Comparison of ENCODE assay signal across 11 cellular contexts in genomic region chr10:104307576-104308438, GRCh38. TPM values are rescaled to one million over a fixed set of nuclear protein-coding genes. Genes with fewer than 3 reads are reported as not detected.
DNase-seq lines count a peak whose midpoint lies in the region; ATAC-seq and TF ChIP-seq lines count a peak whose summit lies in the region.
"Had no signal": no experiment of that assay in that cellular context is flagged by ENCODE, and none has a peak within 500 bp of the region (broad histone marks: within the 10 kb centered on the region; RNA-seq: fewer than 3 reads in every experiment).

No MANE protein-coding gene starts in this region.

- no TSS peak for BruUV-seq in IMR-90 (replicated peaks; lab: Mats Ljungman, UMichigan)

- ATAC-seq in IMR-90 (ENCODE audit: low read depth) (no peak), naive B cell (ENCODE audit: low read depth in 2 of 2) (no peak), GM21367 (IDR thresholded peaks at IDR 0.05; ENCODE audit: unreplicated experiment) (no peak), HG02588 (IDR thresholded peaks at IDR 0.05; ENCODE audit: unreplicated experiment) (no peak), HG02571 (IDR thresholded peaks at IDR 0.05; ENCODE audit: unreplicated experiment) (no peak)
- ATAC-seq: right lobe of liver had no signal

- H3K27me3 Mint-ChIP-seq in naive B cell, result no peaks in the 10 kb centered on the region

- intact Hi-C loops in IMR-90 (cut with micrococcal nuclease), result no loop called here

- WGBS in IMR-90 (ENCODE audit: extremely low coverage in 2 of 2, insufficient read length in 1 of 2), 2 experiments, result 90% methylated on average over 3 of the region's 10 CpGs; no CpG with 5 or more reads in 1 of the 2 experiments

- peaks cover 31% of the 10 kb centered on the region for H3K36me3 ChIP-seq in BLaER1
- peaks cover 19% of the 10 kb centered on the region for H3K36me3 ChIP-seq in IMR-90 (ENCODE audit: control insufficient read depth, insufficient read depth, low read length)
- H3K36me3 ChIP-seq in brain microvascular endothelial cell (replicated peaks), result peaks cover 43% of the 10 kb centered on the region

- H3K4ac ChIP-seq in IMR-90 (ENCODE audit: low read depth, low read length), result no peak overlapping the region; the same call in 1 of the 2 replicates

- H2AK9ac ChIP-seq in IMR-90 (replicated peaks; ENCODE audit: low read depth, low read length, poor library complexity), result no peak overlapping the region

- no peak overlapping the region for H3K56ac ChIP-seq in IMR-90 (ENCODE audit: extremely low read depth, insufficient read depth, low read length)

- TF ChIP-seq RAD21 in IMR-90 (IDR thresholded peaks at IDR 0.05; ENCODE audit: low read length), result no peak

- H3K9ac ChIP-seq in BLaER1 (no peak overlapping the region), IMR-90 (ENCODE audit: low read depth, low read length) (no peak overlapping the region)

- H2BK5ac ChIP-seq in IMR-90 (ENCODE audit: low read depth, low read length, poor library complexity, severe bottlenecking), result no peak overlapping the region

- H3K36me3 Mint-ChIP-seq in naive B cell, result no peaks in the 10 kb centered on the region

- no peak overlapping the region for H4K5ac ChIP-seq in IMR-90 (ENCODE audit: low read depth, low read length)

- H3K27me3 ChIP-seq in BLaER1, result no peaks in the 10 kb centered on the region
- no peaks in the 10 kb centered on the region for H3K27me3 ChIP-seq in IMR-90 (ENCODE audit: control insufficient read depth, insufficient read depth, low read length)
- no peaks in the 10 kb centered on the region for H3K27me3 ChIP-seq in brain microvascular endothelial cell (replicated peaks)
- H3K27me3 ChIP-seq: right lobe of liver, testis had no signal

- H4K20me1 ChIP-seq in BLaER1, result peaks cover 56% of the 10 kb centered on the region
- H4K20me1 ChIP-seq in IMR-90 (ENCODE audit: insufficient read depth, low read length), result peaks cover 22% of the 10 kb centered on the region

- no peak overlapping the region for H4K8ac ChIP-seq in IMR-90 (ENCODE audit: low read depth in 2 of 2, low read length in 2 of 2)

- peaks cover 17 to 71% of the 10 kb centered on the region in 2 experiments for H3K79me1 ChIP-seq in IMR-90 (ENCODE audit: low read depth in 1 of 2, low read length in 2 of 2)

- H3K18ac ChIP-seq in IMR-90 (ENCODE audit: low read depth, low read length), result no peak overlapping the region

- H2BK20ac ChIP-seq in IMR-90 (ENCODE audit: low read depth, low read length), result no peak overlapping the region

- H3K4me1 Mint-ChIP-seq in naive B cell, result peaks cover 31 to 42% (median 33%) of the 10 kb centered on the region in 3 donors

- H2BK120ac ChIP-seq in IMR-90 (ENCODE audit: low read depth, low read length), result no peak overlapping the region

- TF ChIP-seq POLR2A in IMR-90 (IDR thresholded peaks at IDR 0.05; ENCODE audit: low read depth, low read length), result no peak

- POLR2A ChIA-PET in IMR-90 (lab: Charles Lee; ENCODE audit: unreplicated experiment), result no interaction called here

- DNase-seq in IMR-90 (no peak), brain microvascular endothelial cell (peak; percentile 28), naive B cell (no peak), RKO (ENCODE audit: low spot score) (no peak)
- DNase-seq: NCI-H2171 treated with DMSO at 0.1 percent for 48 hours, right lobe of liver, testis had no signal

- no peak overlapping the region for H2BK15ac ChIP-seq in IMR-90 (ENCODE audit: low read depth, low read length)

- no peaks in the 10 kb centered on the region for H3K9me3 Mint-ChIP-seq in naive B cell

- H3K4me2 ChIP-seq in BLaER1 (peak overlapping the region; percentile 14; the same call in 1 of the 2 replicates), IMR-90 (ENCODE audit: low read depth, low read length) (no peak overlapping the region)

- dilution Hi-C loops in IMR-90 (cut with HindIII; ENCODE audit: low sequenced_read_pairs, unreplicated experiment), result no loop called here

- H3K27ac ChIP-seq in BLaER1, result no peak overlapping the region
- H3K27ac ChIP-seq in IMR-90 (ENCODE audit: insufficient read depth, low read length), result no peak overlapping the region
- H3K27ac ChIP-seq in brain microvascular endothelial cell, result peak overlapping the region; percentile 4
- H3K27ac ChIP-seq: right lobe of liver, testis had no signal

- H3K4me1 ChIP-seq in BLaER1, result peaks cover 37% of the 10 kb centered on the region
- peaks cover 21% of the 10 kb centered on the region for H3K4me1 ChIP-seq in IMR-90 (ENCODE audit: control insufficient read depth, insufficient read depth, low read length)

- no peak overlapping the region for H3K4me3 Mint-ChIP-seq in naive B cell

- H3K9me1 ChIP-seq in IMR-90 (ENCODE audit: insufficient read depth, low read length), result peaks cover 34% of the 10 kb centered on the region

- 0 out of 2 replicates have a peak overlapping the region, but pooled peaks have one; percentile 40 for H3K23ac ChIP-seq in IMR-90 (ENCODE audit: low read depth, low read length)

- in situ Hi-C loops in IMR-90 (cut with MboI; ENCODE audit: low sequenced_read_pairs) (no loop called here), brain microvascular endothelial cell (cut with HindIII; ENCODE audit: low pct_ligation_motif_present, low sequenced_read_pairs) (no loop called here)

- H3K9me3 ChIP-seq in BLaER1, result peaks cover 8% of the 10 kb centered on the region
- H3K9me3 ChIP-seq in IMR-90 (ENCODE audit: control insufficient read depth, insufficient read depth, low read length), result no peaks in the 10 kb centered on the region
- H3K9me3 ChIP-seq: right lobe of liver, testis had no signal

- H3K4me3 ChIP-seq in BLaER1 (no peak overlapping the region), IMR-90 (ENCODE audit: insufficient read depth, low read depth, low read length) (no peak overlapping the region), brain microvascular endothelial cell (ENCODE audit: low read depth, low read length) (no peak overlapping the region)
- H3K4me3 ChIP-seq: right lobe of liver, testis had no signal

- no peak overlapping the region; the same call in 1 of the 2 replicates for H4K91ac ChIP-seq in IMR-90 (ENCODE audit: insufficient read depth, low read depth, low read length)

- peak overlapping the region; percentile 57 to 92 (median 82) for H3K27ac Mint-ChIP-seq in naive B cell

- H3K14ac ChIP-seq in IMR-90 (replicated peaks; ENCODE audit: low read depth, low read length), result peak overlapping the region; percentile 30; the same call in 1 of the 2 replicates

- no peak for TF ChIP-seq CTCF in IMR-90 (conservative IDR thresholded peaks at IDR 0.05; ENCODE audit: low read depth, low read length)
- no peak for TF ChIP-seq CTCF in brain microvascular endothelial cell (IDR thresholded peaks at IDR 0.05; ENCODE audit: low read depth, low read length, missing control alignments)

- H2AK5ac ChIP-seq in IMR-90 (ENCODE audit: low read depth, low read length), result peak overlapping the region; percentile 20; the same call in 1 of the 2 replicates

- CTCF ChIA-PET in IMR-90 (lab: Yijun Ruan, JAX), result interaction anchor here (0.6 to 1.6 kb wide), 4 partner anchors 12 to 17 kb away, joined by 3 to 9 read pairs (median 3); no protein-coding TSS in a partner anchor

- H2AFZ ChIP-seq in IMR-90 (replicated peaks; ENCODE audit: low read length, poor library complexity), result no peak overlapping the region

TF ChIP-seq in IMR-90, 13 proteins besides CTCF, POLR2A, EP300 and RAD21:
- TF ChIP-seq MAZ (IDR thresholded peaks at IDR 0.05; ENCODE audit: borderline replicate concordance, low read depth, low read length) (no peak), NFE2L2 (IDR thresholded peaks at IDR 0.05; ENCODE audit: low read depth, low read length) (no peak), RCOR1 (IDR thresholded peaks at IDR 0.05; ENCODE audit: insufficient replicate concordance, low read length) (no peak)
TF ChIP-seq in IMR-90: peak in this region for 0.

RNA-seq across cellular contexts. Expression of gene ITPRIP, which starts 30.5 kb away (rescaled TPM):
- total RNA-seq in IMR-90 (2012; rRNA removed), result 7.2 and 7.5 TPM in 2 replicates
- polyA plus RNA-seq in IMR-90 (2012; rRNA removed) (31.9 and 38.1 TPM in 2 replicates), naive B cell (ENCODE audit: low read depth in 6 of 6) (10 to 100 TPM; 16.5 to 34.4 (median 19.6) TPM)
- 24.7 and 46.9 TPM in 2 replicates for polyA plus RNA-seq in IMR-90 (2012; cell fraction: cytosol; rRNA removed)
- 64.8 and 65.2 TPM in 2 replicates for polyA plus RNA-seq in IMR-90 (2012; cell fraction: nucleus; rRNA removed; ENCODE audit: low replicate concordance)

RNA-seq across cellular contexts. Expression of gene GSTO2, which starts 38.8 kb away (rescaled TPM):
- total RNA-seq in IMR-90 (2012; rRNA removed), result 1.9 and 2.3 TPM in 2 replicates
- polyA plus RNA-seq in IMR-90 (2012; rRNA removed), result 1.1 and 1.4 TPM in 2 replicates
- 1.0 and 3.0 TPM in 2 replicates for polyA plus RNA-seq in IMR-90 (2012; cell fraction: cytosol; rRNA removed)
- 1.2 and 2.8 TPM in 2 replicates for polyA plus RNA-seq in IMR-90 (2012; cell fraction: nucleus; rRNA removed; ENCODE audit: low replicate concordance)
- under 1 TPM in 5 of 6 donors, not detected in 1; 0.21 to 0.78 (median 0.49) TPM for polyA plus RNA-seq in naive B cell (ENCODE audit: low read depth in 6 of 6)

RNA-seq across cellular contexts. Expression of gene CFAP58, which starts 45.8 kb away (rescaled TPM):
- 0.36 and 0.83 TPM in 2 replicates for total RNA-seq in IMR-90 (2012; rRNA removed)
- polyA plus RNA-seq in IMR-90 (2012; rRNA removed) (0.57 and 0.72 TPM in 2 replicates), naive B cell (ENCODE audit: low read depth in 6 of 6) (not detected)
- 0.03 and 0.09 TPM in 2 replicates for polyA plus RNA-seq in IMR-90 (2012; cell fraction: cytosol; rRNA removed)
- polyA plus RNA-seq in IMR-90 (2012; cell fraction: nucleus; rRNA removed; ENCODE audit: low replicate concordance), result 0.14 and 1.3 TPM in 2 replicates

RNA-seq across cellular contexts. Expression of gene GSTO1, which starts 53.1 kb away (rescaled TPM):
- 258 and 330 TPM in 2 replicates for total RNA-seq in IMR-90 (2012; rRNA removed)
- polyA plus RNA-seq in IMR-90 (2012; rRNA removed), result 186 and 189 TPM in 2 replicates
- 142 and 178 TPM in 2 replicates for polyA plus RNA-seq in IMR-90 (2012; cell fraction: cytosol; rRNA removed)
- 39.1 and 96.8 TPM in 2 replicates for polyA plus RNA-seq in IMR-90 (2012; cell fraction: nucleus; rRNA removed; ENCODE audit: low replicate concordance)
- polyA plus RNA-seq in naive B cell (ENCODE audit: low read depth in 6 of 6), result 100 to 1,000 TPM in 4 of 6 donors, 10 to 100 TPM in 2; 91.6 to 128 (median 113) TPM
